1 cellular context compared by ENCODE assay signal in the genomic region with DNA sequence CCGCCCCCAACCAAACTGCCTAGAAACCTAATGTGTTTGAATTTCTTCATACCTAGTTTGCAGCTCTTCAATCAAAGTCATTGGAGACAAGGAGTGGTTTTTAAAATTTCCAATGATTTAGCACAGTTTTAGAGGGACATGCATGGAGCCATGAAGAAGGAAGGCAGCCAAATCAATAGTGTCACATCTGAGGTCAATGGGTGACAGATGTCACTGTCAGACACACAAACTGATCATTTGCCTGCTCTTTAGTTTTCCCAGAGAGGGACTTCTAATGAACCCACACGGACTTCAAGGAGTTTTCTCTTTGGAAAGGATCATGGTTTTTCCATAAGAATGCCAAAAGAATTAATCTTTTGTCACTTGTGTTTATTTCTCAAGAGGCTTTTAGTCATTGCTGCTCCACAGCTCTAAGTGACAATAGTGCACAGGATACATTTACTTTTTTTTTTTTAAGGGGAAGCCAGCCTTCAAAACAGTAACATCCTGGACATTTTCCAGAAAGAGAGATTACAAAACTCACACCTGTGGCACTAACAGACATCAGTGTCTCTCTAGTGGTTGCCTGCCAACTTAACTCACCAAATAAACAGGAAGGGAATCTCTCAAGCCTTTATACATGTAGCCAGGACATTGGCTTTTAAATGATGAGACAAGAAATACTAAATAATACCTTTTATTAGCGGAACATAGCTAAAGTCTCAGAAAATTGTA.
TF ChIP-seq lines count a peak whose summit lies in the region.

No MANE protein-coding gene starts in this region.

TF ChIP-seq in GM12891, 5 proteins besides CTCF, POLR2A, EP300 and RAD21:
- TF ChIP-seq POLR2AphosphoS5 (IDR thresholded peaks at IDR 0.05; ENCODE audit: low read depth, low read length) (no peak), POU2F2 (IDR thresholded peaks at IDR 0.05; ENCODE audit: low read depth, low read length) (no peak), TAF1 (IDR thresholded peaks at IDR 0.05; ENCODE audit: low read depth, low read length) (no peak), PAX5 (IDR thresholded peaks at IDR 0.05; ENCODE audit: insufficient read depth, low read length, severe bottlenecking) (no peak), SPI1 (IDR thresholded peaks at IDR 0.05; ENCODE audit: low read depth, low read length) (no peak)
